8 cellular contexts compared by ENCODE assay signal in the genomic region with DNA sequence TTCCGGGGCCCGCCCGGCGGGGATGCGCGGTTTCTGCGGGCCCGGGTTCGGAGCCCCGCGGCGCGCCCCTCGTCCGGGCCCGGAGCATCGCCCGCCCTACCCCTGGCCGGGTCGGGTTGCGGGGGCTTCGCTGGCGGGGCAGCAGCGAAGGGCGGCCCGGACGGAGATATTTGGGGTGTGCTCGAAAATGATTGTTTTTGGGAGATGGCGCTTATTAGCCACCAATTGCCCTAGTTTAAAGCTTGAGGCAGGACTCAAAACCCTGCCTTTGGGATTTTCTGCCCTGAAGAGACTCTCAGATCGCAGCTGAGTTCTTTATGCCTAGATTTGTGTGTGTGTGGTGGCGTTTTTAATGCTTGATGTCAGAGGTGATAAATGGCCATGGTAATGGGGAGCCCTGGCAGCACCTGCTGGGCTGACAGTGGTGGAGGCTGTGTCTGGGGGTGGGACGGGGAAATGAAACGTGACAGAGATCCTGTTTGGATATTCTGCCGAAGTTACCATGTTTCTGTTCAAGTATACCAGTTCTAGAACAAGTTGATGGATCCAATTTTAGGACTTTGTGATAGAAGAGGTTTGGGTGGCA. TPM values are rescaled to one million over a fixed set of nuclear protein-coding genes. Genes with fewer than 3 reads are reported as not detected.
DNase-seq lines count a peak whose midpoint lies in the region; ATAC-seq and TF ChIP-seq lines count a peak whose summit lies in the region.

No MANE protein-coding gene starts in this region.

- H3K27me3 ChIP-seq in cardiac muscle cell: no peaks in the 10 kb centered on the region
- H3K27me3 ChIP-seq in spleen (replicated peaks in 1 of 7): no peaks in the 10 kb centered on the region

- intact Hi-C loops in Right ventricle myocardium superior (cut with DNase I) (loop anchor here (5.0 kb wide), 1 partner anchor 40 kb away; no protein-coding TSS in a partner anchor), spleen (cut with DNase I; ENCODE audit: low total_unique reads) (loop anchor here (10.0 kb wide), 1 partner anchor 68 kb away; no protein-coding TSS in a partner anchor)

- H3K9me3 ChIP-seq in cardiac muscle cell (ENCODE audit: low read depth) (no peaks in the 10 kb centered on the region), spleen (no peaks in the 10 kb centered on the region)

- H3K4me1 ChIP-seq in cardiac muscle cell (ENCODE audit: low read depth) (peaks cover 15% of the 10 kb centered on the region), spleen (peaks cover 32 to 71% (median 62%) of the 10 kb centered on the region in 6 donors)

- TF ChIP-seq POLR2A in spleen (IDR thresholded peaks at IDR 0.05): no peak

- TF ChIP-seq CTCF in cardiac muscle cell (IDR thresholded peaks at IDR 0.05; ENCODE audit: low read depth, low read length) (no peak), LNCaP clone FGC (IDR thresholded peaks at IDR 0.05; ENCODE audit: control insufficient read depth, extremely low read depth, insufficient read depth) (no peak), spleen (IDR thresholded peaks at IDR 0.05 in 8 of 11, conservative IDR thresholded peaks at IDR 0.05 in 3 of 11) (no peak)

- no peak for DNase-seq in cardiac muscle cell (ENCODE audit: low read depth in 1 of 2, low spot score in 1 of 2)
- no peak for DNase-seq in Right ventricle myocardium superior
- DNase-seq in LNCaP clone FGC (ENCODE audit: low read depth): no peak
- DNase-seq in activated naive CD4-positive, alpha-beta T cell treated with anti-CD3 and anti-CD28 coated beads, Interleukin-2, amount 50 U/mL, for 16 hours: peak; percentile 37
- DNase-seq in spleen: no peak
- no peak for DNase-seq in dedifferentiated amniotic fluid mesenchymal stem cell (ENCODE audit: extremely low spot score)
- no peak for DNase-seq in left lobe of liver (ENCODE audit: low spot score)

- H3K36me3 ChIP-seq in cardiac muscle cell (no peaks in the 10 kb centered on the region), spleen (no peaks in the 10 kb centered on the region)

- H3K4me3 ChIP-seq in cardiac muscle cell (peak overlapping the region; percentile 98), LNCaP clone FGC (ENCODE audit: low read depth, low read length) (peak overlapping the region; percentile 69), iPS-11a (ENCODE audit: low read depth, low read length) (peak overlapping the region; percentile 72), spleen (peak overlapping the region; percentile 62 to 92 (median 71))

- no peak for ATAC-seq in Right ventricle myocardium superior (ENCODE audit: poor library complexity)
- no peak for ATAC-seq in left lobe of liver

- H3K27ac ChIP-seq in cardiac muscle cell (peak overlapping the region; percentile 81), spleen (peak overlapping the region; percentile 48 to 90 (median 84))

- WGBS in spleen, 5 donors: 0 to 3% (median 1%) methylated on average over 5 to 34 of the region's 34 CpGs

RNA-seq across cellular contexts. Expression of gene KCTD6, which starts 0.6 kb away (rescaled TPM):
- total RNA-seq in cardiac muscle cell: 15.7 and 17.6 TPM in 2 replicates
- 31.0 and 32.1 TPM in 2 replicates for polyA plus RNA-seq in cardiac muscle cell
- total RNA-seq in Right ventricle myocardium superior: 6.9 TPM
- total RNA-seq in spleen: 10 to 100 TPM in 5 of 7 donors, 1 to 10 TPM in 2; 8.1 to 23.5 (median 15.0) TPM
- 10 to 100 TPM in 1 of 3 donors, 1 to 10 TPM in 2; 7.3 to 11.3 (median 8.6) TPM for polyA plus RNA-seq in spleen
- 5.2 TPM for total RNA-seq in left lobe of liver

RNA-seq across cellular contexts. Expression of gene ACOX2, which starts 44.5 kb away (rescaled TPM):
- total RNA-seq in cardiac muscle cell (18.9 and 27.3 TPM in 2 replicates), Right ventricle myocardium superior (33.3 TPM), spleen (10 to 100 TPM in 1 of 7 donors, 1 to 10 TPM in 6; 1.3 to 11.5 (median 3.3) TPM), left lobe of liver (285 TPM)
- polyA plus RNA-seq in cardiac muscle cell (24.3 and 42.5 TPM in 2 replicates), spleen (1 to 10 TPM; 4.5 to 6.2 (median 5.5) TPM)

RNA-seq across cellular contexts. Expression of gene PDHB, which starts 58.8 kb away (rescaled TPM):
- total RNA-seq in cardiac muscle cell: 260 and 584 TPM in 2 replicates
- 247 and 266 TPM in 2 replicates for polyA plus RNA-seq in cardiac muscle cell
- total RNA-seq in Right ventricle myocardium superior: 209 TPM
- 10 to 100 TPM; 46.6 to 75.5 (median 58.0) TPM for total RNA-seq in spleen
- polyA plus RNA-seq in spleen: 10 to 100 TPM; 53.9 to 82.1 (median 71.1) TPM
- 35.9 TPM for total RNA-seq in left lobe of liver
